In genomic region chr4:40887690-40888089, GRCh38 we compare ENCODE assay signal across 10 cellular contexts.
DNase-seq lines count a peak whose midpoint lies in the region; TF ChIP-seq lines count a peak whose summit lies in the region.
"Had no signal": no experiment of that assay in that cellular context is flagged by ENCODE, and none has a peak within 500 bp of the region (broad histone marks: within the 10 kb centered on the region; RNA-seq: fewer than 3 reads in every experiment).

No MANE protein-coding gene starts in this region.

- H3K4me1 Mint-ChIP-seq in osteocyte (ENCODE audit: unreplicated experiment), result no peaks in the 10 kb centered on the region

- no peak overlapping the region for H3K4me3 Mint-ChIP-seq in osteocyte (ENCODE audit: unreplicated experiment)
- H3K4me3 Mint-ChIP-seq: activated T-helper 1 cell treated with anti-CD3 and anti-CD28 coated beads, Interleukin-12 subunit alpha, Interleukin-12 subunit beta, Interleukin-2, Interleukin-4 antibody, amounts not matched to agents 30 ng/mL and 10 ng/mL and 1 ng/mL, durations not matched to agents 14 hours and 24 hours and 36 hours had no signal

- DNase-seq in ELR (ENCODE audit: low read depth) (peak; percentile 14), NOMO-1 (lab: John Stamatoyannopoulos, UW; ENCODE audit: unreplicated experiment in 2 of 2) (peak; percentile 4 to 80), fibroblast of mammary gland (ENCODE audit: low read depth) (peak; percentile 98), pons (ENCODE audit: low spot score) (peak; percentile 46), NCI-H1930 (lab: John Stamatoyannopoulos, UW) (no peak), osteocyte (ENCODE audit: extremely low spot score, unreplicated experiment) (no peak), activated gamma-delta T cell treated with Interleukin-2 at 50 U/mL for 16 hours (no peak)
- DNase-seq: DND-41, GOT3 had no signal

- TF ChIP-seq CTCF in fibroblast of mammary gland (conservative IDR thresholded peaks at IDR 0.05; ENCODE audit: control insufficient read depth, insufficient read depth, low read depth, low read length) (no peak), osteocyte (IDR thresholded peaks at IDR 0.05) (no peak)

- peaks cover 23% of the 10 kb centered on the region for H3K36me3 Mint-ChIP-seq in osteocyte (ENCODE audit: unreplicated experiment)

- H3K27ac Mint-ChIP-seq in osteocyte (ENCODE audit: unreplicated experiment), result no peak overlapping the region
- H3K27ac Mint-ChIP-seq: activated T-helper 1 cell treated with anti-CD3 and anti-CD28 coated beads, Interleukin-12 subunit alpha, Interleukin-12 subunit beta, Interleukin-2, Interleukin-4 antibody, amounts not matched to agents 30 ng/mL and 10 ng/mL and 1 ng/mL, durations not matched to agents 14 hours and 24 hours and 36 hours had no signal

- no peaks in the 10 kb centered on the region for H3K9me3 Mint-ChIP-seq in osteocyte (ENCODE audit: unreplicated experiment)
- H3K9me3 Mint-ChIP-seq: activated T-helper 1 cell treated with anti-CD3 and anti-CD28 coated beads, Interleukin-12 subunit alpha, Interleukin-12 subunit beta, Interleukin-2, Interleukin-4 antibody, amounts not matched to agents 30 ng/mL and 10 ng/mL and 1 ng/mL, durations not matched to agents 14 hours and 24 hours and 36 hours had no signal

- H3K4me3 ChIP-seq in fibroblast of mammary gland (ENCODE audit: control insufficient read depth, low read depth, low read length), result no peak overlapping the region

- H3K27me3 Mint-ChIP-seq in osteocyte (ENCODE audit: unreplicated experiment), result no peaks in the 10 kb centered on the region

Comparison
In these comparisons a context has a peak if more than half of its experiments do, and no peak if none do; other contexts are left out.
1. DNase-seq: peak in ELR (single experiment), NOMO-1 (2 of 2), fibroblast of mammary gland (single experiment) and pons (single experiment); none in NCI-H1930 (0 of 2), osteocyte (single experiment) and activated gamma-delta T cell treated with Interleukin-2 at 50 U/mL for 16 hours (single experiment).